In genomic region chr20:52313335-52313963, GRCh38 we compare ENCODE assay signal across 8 cellular contexts.
DNase-seq lines count a peak whose midpoint lies in the region; ATAC-seq and TF ChIP-seq lines count a peak whose summit lies in the region.

No MANE protein-coding gene starts in this region.

- H3K27ac Mint-ChIP-seq in activated T-helper 2 cell treated with anti-CD3 and anti-CD28 coated beads, Interferon-gamma antibody, Interleukin-2, Interleukin-4, amounts not matched to agents 10 μg/mL and 5 μg/mL and 100 μg/mL, durations not matched to agents 14 hours and 24 hours and 36 hours: no peak overlapping the region

- H3K27me3 ChIP-seq in AG04450 (ENCODE audit: control insufficient read depth, insufficient read depth, low read length): no peaks in the 10 kb centered on the region
- no peaks in the 10 kb centered on the region for H3K27me3 ChIP-seq in SK-N-SH (ENCODE audit: insufficient read depth)
- no peaks in the 10 kb centered on the region for H3K27me3 ChIP-seq in upper lobe of right lung

- peaks cover 0 to 4% of the 10 kb centered on the region in 2 experiments; a peak in 2 of 4 replicates for H3K4me1 ChIP-seq in SK-N-SH (ENCODE audit: control insufficient read depth in 1 of 2, insufficient read depth in 2 of 2, low read depth in 1 of 2, low read length in 1 of 2)
- no peaks in the 10 kb centered on the region for H3K4me1 ChIP-seq in upper lobe of right lung

- H3K36me3 Mint-ChIP-seq in activated T-helper 2 cell treated with anti-CD3 and anti-CD28 coated beads, Interferon-gamma antibody, Interleukin-2, Interleukin-4, amounts not matched to agents 10 μg/mL and 5 μg/mL and 100 μg/mL, durations not matched to agents 14 hours and 24 hours and 36 hours (ENCODE audit: low read depth): peaks cover 2% of the 10 kb centered on the region

- H3K9me3 Mint-ChIP-seq in activated T-helper 2 cell treated with anti-CD3 and anti-CD28 coated beads, Interferon-gamma antibody, Interleukin-2, Interleukin-4, amounts not matched to agents 10 μg/mL and 5 μg/mL and 100 μg/mL, durations not matched to agents 14 hours and 24 hours and 36 hours: no peaks in the 10 kb centered on the region

- 30% methylated on average over 16 of the region's 16 CpGs for WGBS in SK-N-SH (ENCODE audit: low lambda C conversion rate)

- H3K27ac ChIP-seq in AG04450 (ENCODE audit: low read depth, low read length) (no peak overlapping the region), SK-N-SH (ENCODE audit: low read depth in 2 of 2, low read length in 1 of 2) (no peak overlapping the region), upper lobe of right lung (no peak overlapping the region)

- no peaks in the 10 kb centered on the region for H4K20me1 ChIP-seq in SK-N-SH (ENCODE audit: insufficient read depth)

- H3F3A ChIP-seq in SK-N-SH (replicated peaks; ENCODE audit: insufficient read depth): no peaks in the 10 kb centered on the region

- no peak for DNase-seq in AG04450 (ENCODE audit: low read depth, low spot score)
- DNase-seq in HuH-7 (ENCODE audit: low spot score): peak; percentile 69
- peak; percentile 52 for DNase-seq in SK-N-SH
- peak; percentile 5 to 57 for DNase-seq in hippocampal formation (lab: John Stamatoyannopoulos, UW)
- no peak for DNase-seq in upper lobe of right lung
- no peak for DNase-seq in activated T-helper 2 cell treated with anti-CD3 and anti-CD28 coated beads, Interferon-gamma antibody, Interleukin-2, Interleukin-4, amounts not matched to agents 10 μg/mL and 5 μg/mL and 100 μg/mL, durations not matched to agents 14 hours and 24 hours and 36 hours (ENCODE audit: low spot score)
- no peak for DNase-seq in DMS79 treated with DMSO at 0.1 percent for 48 hours (lab: John Stamatoyannopoulos, UW)

- H3K27me3 Mint-ChIP-seq in activated T-helper 2 cell treated with anti-CD3 and anti-CD28 coated beads, Interferon-gamma antibody, Interleukin-2, Interleukin-4, amounts not matched to agents 10 μg/mL and 5 μg/mL and 100 μg/mL, durations not matched to agents 14 hours and 24 hours and 36 hours (ENCODE audit: low read depth): no peaks in the 10 kb centered on the region

- ATAC-seq in upper lobe of right lung (peak; percentile 52), HG03097 (IDR thresholded peaks at IDR 0.05; ENCODE audit: low FRiP score, unreplicated experiment) (no peak)

- no peak overlapping the region for H3K4me3 Mint-ChIP-seq in activated T-helper 2 cell treated with anti-CD3 and anti-CD28 coated beads, Interferon-gamma antibody, Interleukin-2, Interleukin-4, amounts not matched to agents 10 μg/mL and 5 μg/mL and 100 μg/mL, durations not matched to agents 14 hours and 24 hours and 36 hours (ENCODE audit: low read depth)

- no peaks in the 10 kb centered on the region for H3K9me3 ChIP-seq in AG04450 (ENCODE audit: control insufficient read depth, insufficient read depth, low read length)
- no peaks in the 10 kb centered on the region for H3K9me3 ChIP-seq in SK-N-SH
- no peaks in the 10 kb centered on the region for H3K9me3 ChIP-seq in upper lobe of right lung

- CTCF ChIA-PET in AG04450 (lab: Charles Lee): interaction anchor here (0.5 to 4.2 kb wide), 24 partner anchors 9 to 1748 kb away, joined by 3 to 70 read pairs (median 6); no protein-coding TSS in a partner anchor
- CTCF ChIA-PET in SK-N-SH (lab: Yijun Ruan, JAX): interaction anchor here (0.5 to 6.3 kb wide), 48 partner anchors 10 to 1629 kb away, joined by 3 to 109 read pairs (median 4); no protein-coding TSS in a partner anchor

- TF ChIP-seq CTCF in AG04450 (IDR thresholded peaks at IDR 0.05; ENCODE audit: low read depth, low read length) (peak; percentile 63), SK-N-SH (IDR thresholded peaks at IDR 0.05) (peak; percentile 36), upper lobe of right lung (IDR thresholded peaks at IDR 0.05) (peak; percentile 41)

- H3K4me1 Mint-ChIP-seq in activated T-helper 2 cell treated with anti-CD3 and anti-CD28 coated beads, Interferon-gamma antibody, Interleukin-2, Interleukin-4, amounts not matched to agents 10 μg/mL and 5 μg/mL and 100 μg/mL, durations not matched to agents 14 hours and 24 hours and 36 hours (ENCODE audit: low read depth): peaks cover 6% of the 10 kb centered on the region

- POLR2A ChIA-PET in AG04450 (lab: Yijun Ruan, JAX) (no interaction called here), SK-N-SH (lab: Yijun Ruan, JAX) (interaction anchor here (0.8 to 1.4 kb wide), 3 partner anchors 452 to 1234 kb away, joined by 3 to 4 read pairs (median 3); no protein-coding TSS in a partner anchor)

- no peak overlapping the region for H3K4me3 ChIP-seq in AG04450 (ENCODE audit: low read depth, low read length)
- peak overlapping the region in 1 of 2 experiments; percentile 24; a peak in 1 of 4 replicates for H3K4me3 ChIP-seq in SK-N-SH (ENCODE audit: low read depth in 2 of 2, low read length in 1 of 2)
- no peak overlapping the region for H3K4me3 ChIP-seq in upper lobe of right lung

- intact Hi-C loops in upper lobe of right lung (cut with DNase I): no loop called here
- intact Hi-C loops in activated T-helper 2 cell treated with anti-CD3 and anti-CD28 coated beads, Interferon-gamma antibody, Interleukin-2, Interleukin-4, amounts not matched to agents 10 μg/mL and 5 μg/mL and 100 μg/mL, durations not matched to agents 14 hours and 24 hours and 36 hours (cut with micrococcal nuclease): loop anchor here (2.0 to 5.0 kb wide), 2 partner anchors 64 to 903 kb away; no protein-coding TSS in a partner anchor

- H2AFZ ChIP-seq in SK-N-SH (ENCODE audit: low read depth): no peak overlapping the region

- no peak overlapping the region for H3K9ac ChIP-seq in SK-N-SH

- no peak for TF ChIP-seq EP300 in SK-N-SH (IDR thresholded peaks at IDR 0.05; ENCODE audit: borderline replicate concordance in 1 of 2, low read depth in 1 of 2, low read length in 1 of 2)

- no peak overlapping the region for H3K4me2 ChIP-seq in SK-N-SH

- no peaks in the 10 kb centered on the region for H3K36me3 ChIP-seq in SK-N-SH (replicated peaks in 1 of 2; ENCODE audit: control insufficient read depth in 1 of 2, insufficient read depth in 2 of 2, low read length in 1 of 2)
- H3K36me3 ChIP-seq in upper lobe of right lung: no peaks in the 10 kb centered on the region

- peak; percentile 89 for TF ChIP-seq RAD21 in SK-N-SH (IDR thresholded peaks at IDR 0.05; ENCODE audit: low read length)

- no peaks in the 10 kb centered on the region for H3K79me2 ChIP-seq in SK-N-SH (ENCODE audit: insufficient read depth)

- no peaks in the 10 kb centered on the region for H3K9me2 ChIP-seq in SK-N-SH

TF ChIP-seq in SK-N-SH, 30 proteins besides CTCF, POLR2A, EP300 and RAD21:
- no peak for TF ChIP-seq PBX3 (IDR thresholded peaks at IDR 0.05)
- TF ChIP-seq JUND (IDR thresholded peaks at IDR 0.05): no peak
- TF ChIP-seq FOXM1 (IDR thresholded peaks at IDR 0.05; ENCODE audit: low read depth): no peak
- TF ChIP-seq SMC3 (IDR thresholded peaks at IDR 0.05; ENCODE audit: low read depth, low read length): peak; percentile 73
- peak; percentile 24 for TF ChIP-seq CHD2 (IDR thresholded peaks at IDR 0.05; ENCODE audit: low read length, partially characterized antibody)
- no peak for TF ChIP-seq RXRA (IDR thresholded peaks at IDR 0.05; ENCODE audit: borderline replicate concordance, low read depth)

Comparison
In these comparisons a context has a peak if more than half of its experiments do, and no peak if none do; other contexts are left out.
1. DNase-seq: peak in HuH-7 (single experiment), SK-N-SH (single experiment) and hippocampal formation (2 of 2); none in AG04450 (single experiment), upper lobe of right lung (single experiment), activated T-helper 2 cell treated with anti-CD3 and anti-CD28 coated beads, Interferon-gamma antibody, Interleukin-2, Interleukin-4, amounts not matched to agents 10 μg/mL and 5 μg/mL and 100 μg/mL, durations not matched to agents 14 hours and 24 hours and 36 hours (single experiment) and DMS79 treated with DMSO at 0.1 percent for 48 hours (single experiment).
2. Peak in every context shown above with its lines, with median percentiles within 50 percentile points of each other: CTCF ChIP-seq.